16 cellular contexts compared by ENCODE assay signal in genomic region chr11:128874406-128874805, GRCh38. TPM values are rescaled to one million over a fixed set of nuclear protein-coding genes. Genes with fewer than 3 reads are reported as not detected.
"Had no signal": no experiment of that assay in that cellular context is flagged by ENCODE, and none has a peak within 500 bp of the region (broad histone marks: within the 10 kb centered on the region; RNA-seq: fewer than 3 reads in every experiment).

No MANE protein-coding gene starts in this region.

- H3K4me3 ChIP-seq: colonic mucosa, gastroesophageal sphincter, lower lobe of right lung, right atrium auricular region, smooth muscle cell, tibial artery, vagina had no signal

- H3K27ac ChIP-seq: colonic mucosa, gastroesophageal sphincter, lower lobe of right lung, right atrium auricular region, tibial artery, vagina had no signal

- H3K4me1 ChIP-seq: colonic mucosa, gastroesophageal sphincter, lower lobe of right lung, right atrium auricular region, tibial artery, vagina had no signal

- DNase-seq: activated CD4-positive, alpha-beta T cell treated with anti-CD3 and anti-CD28 coated beads, Interleukin-2, amount 50 U/mL, for 48 hours; activated CD8-positive, alpha-beta memory T cell treated with anti-CD3 and anti-CD28 coated beads, Interleukin-2, amount 10 ng/mL, durations not matched to agents 7 days and 5 days; activated gamma-delta T cell treated with Interleukin-2 at 50 U/mL for 16 hours; activated T-cell treated with anti-CD3 and anti-CD28 coated beads, Interleukin-2, amount 50 U/mL, for 48 hours; caudate nucleus; colonic mucosa; hippocampal formation; lower lobe of right lung; midbrain; tibial artery had no signal

- H3K4me2 ChIP-seq: smooth muscle cell had no signal

- H3K9me3 ChIP-seq: colonic mucosa, gastroesophageal sphincter, lower lobe of right lung, right atrium auricular region, tibial artery, vagina had no signal

- ATAC-seq: activated CD8-positive, alpha-beta memory T cell treated with anti-CD3 and anti-CD28 coated beads, Interleukin-2, amount 10 ng/mL, durations not matched to agents 7 days and 5 days; gastroesophageal sphincter; lower lobe of right lung; stimulated activated effector memory CD8-positive, alpha-beta T cell treated with anti-CD3 and anti-CD28 coated beads, Interleukin-12 subunit alpha, Interleukin-12 subunit beta, amount 100 ng/mL, for 72 hours had no signal

- H3K36me3 ChIP-seq: colonic mucosa, gastroesophageal sphincter, lower lobe of right lung, right atrium auricular region, tibial artery, vagina had no signal

- H3K27me3 ChIP-seq: colonic mucosa, right atrium auricular region, vagina had no signal

RNA-seq across cellular contexts. Expression of gene KCNJ1, which starts 7.3 kb away (rescaled TPM):
- polyA plus RNA-seq: fibroblast of lung, smooth muscle cell had no signal
